Comparison of ENCODE assay signal across 7 cellular contexts in the genomic region with DNA sequence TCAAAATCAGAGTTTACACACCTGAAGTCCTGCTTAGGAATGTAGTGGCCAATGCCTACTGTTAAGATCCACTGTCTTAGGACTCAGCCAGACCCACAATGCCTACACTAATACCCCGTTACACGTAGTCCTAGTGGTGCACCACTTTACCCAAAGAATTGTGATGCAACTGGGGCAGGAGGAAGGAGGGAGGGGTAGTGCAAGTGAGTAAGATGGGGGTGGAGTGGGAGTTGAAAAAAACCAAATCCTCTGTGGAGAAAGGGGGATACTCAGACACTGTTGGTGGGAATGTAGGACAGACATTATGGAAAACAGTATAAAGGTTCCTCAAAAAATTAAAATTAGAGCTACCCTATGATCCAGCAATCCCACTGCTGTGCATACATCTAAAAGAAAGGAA. TPM values are rescaled to one million over a fixed set of nuclear protein-coding genes. Genes with fewer than 3 reads are reported as not detected.
"Had no signal": no experiment of that assay in that cellular context is flagged by ENCODE, and none has a peak within 500 bp of the region (broad histone marks: within the 10 kb centered on the region; RNA-seq: fewer than 3 reads in every experiment).

No MANE protein-coding gene starts in this region.

- H3K27ac ChIP-seq: GM23248 had no signal

- H3K36me3 ChIP-seq: HAP-1 had no signal

- H2AFZ ChIP-seq: GM23248 had no signal

- H3K4me1 ChIP-seq: HAP-1 had no signal

- H3K4me3 ChIP-seq: GM23248, HAP-1 had no signal

- H3K9me3 ChIP-seq: HAP-1 had no signal

- H3K9ac ChIP-seq: GM23248 had no signal

- ATAC-seq: HCT116 had no signal

- DNase-seq: GM23248, GOT3, H7, IMR-90 had no signal

RNA-seq across cellular contexts. Expression of a gene that starts 19.5 kb away (rescaled TPM):
- total RNA-seq: HT-29 had no signal
